In the genomic region with DNA sequence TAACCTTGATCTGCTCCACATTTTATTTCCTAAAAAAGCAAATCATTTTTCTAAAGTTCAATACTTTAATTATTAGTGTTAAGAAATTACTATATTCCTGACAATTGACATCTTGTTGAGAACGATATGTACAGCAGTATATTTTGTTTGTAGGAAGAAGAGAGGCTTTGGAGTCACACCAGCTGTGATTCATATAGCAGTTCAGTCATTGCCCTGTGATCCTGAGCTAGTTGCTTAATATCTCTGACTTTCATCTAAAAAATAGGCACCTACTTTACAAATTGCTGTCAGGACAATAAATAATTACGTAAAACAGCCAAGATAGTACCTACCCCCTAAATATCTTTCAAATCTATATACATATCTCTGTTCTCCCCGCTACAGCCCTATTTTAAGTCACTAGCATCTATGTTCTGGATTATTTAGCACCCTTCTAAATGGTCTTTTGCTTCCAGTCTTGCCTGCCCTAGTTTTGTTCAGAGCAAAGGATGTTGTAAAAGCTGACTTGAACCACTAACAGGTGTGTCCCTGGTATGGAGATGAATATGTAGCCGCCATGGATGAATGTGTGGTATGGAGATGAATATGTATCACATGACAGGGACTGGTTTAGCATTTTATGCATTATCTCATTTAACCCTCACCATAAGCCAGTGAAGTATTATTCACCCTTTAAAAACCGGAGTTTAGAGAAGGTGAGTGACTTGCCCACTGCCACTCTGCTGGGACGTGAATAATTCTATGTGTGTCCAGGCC, we compare ENCODE assay signal across 19 cellular contexts. TPM values are rescaled to one million over a fixed set of nuclear protein-coding genes. Genes with fewer than 3 reads are reported as not detected.
A peak's percentile ranks its signal among the peaks of the same experiment; 100 is the strongest.
DNase-seq lines count a peak whose midpoint lies in the region; ATAC-seq and TF ChIP-seq lines count a peak whose summit lies in the region.
"Had no signal": no experiment of that assay in that cellular context is flagged by ENCODE, and none has a peak within 500 bp of the region (broad histone marks: within the 10 kb centered on the region; RNA-seq: fewer than 3 reads in every experiment).

No MANE protein-coding gene starts in this region.

- H3K4me3 ChIP-seq in fibroblast of mammary gland (ENCODE audit: control insufficient read depth, low read depth, low read length) = no peak overlapping the region
- H3K4me3 ChIP-seq: K562 had no signal

- H3K4me3 Mint-ChIP-seq in activated CD4-positive, alpha-beta T cell treated with anti-CD3 and anti-CD28 coated beads for 36 hours = no peak overlapping the region
- no peak overlapping the region for H3K4me3 Mint-ChIP-seq in stimulated activated effector memory CD8-positive, alpha-beta T cell treated with anti-CD3 and anti-CD28 coated beads, Interleukin-12 subunit alpha, Interleukin-12 subunit beta, amount 100 ng/mL, for 72 hours
- H3K4me3 Mint-ChIP-seq in mesothelial cell of epicardium = no peak overlapping the region
- H3K4me3 Mint-ChIP-seq: B cell had no signal

- peak; percentile 30 for ATAC-seq in activated CD4-positive, alpha-beta T cell treated with anti-CD3 and anti-CD28 coated beads for 36 hours
- ATAC-seq in stimulated activated effector memory CD8-positive, alpha-beta T cell treated with anti-CD3 and anti-CD28 coated beads, Interleukin-12 subunit alpha, Interleukin-12 subunit beta, amount 100 ng/mL, for 72 hours = peak; percentile 67
- ATAC-seq: HCT116, K562 had no signal

- intact Hi-C loops in activated CD4-positive, alpha-beta T cell treated with anti-CD3 and anti-CD28 coated beads for 36 hours (cut with DNase I, micrococcal nuclease) = no loop called here

- in situ Hi-C loops in GM13977 (cut with MboI; ENCODE audit: low pct_unique_long_range_greater_than_20kb, low sequenced_read_pairs, unreplicated experiment) = no loop called here

- TF ChIP-seq CTCF in fibroblast of mammary gland (conservative IDR thresholded peaks at IDR 0.05; ENCODE audit: control insufficient read depth, insufficient read depth, low read depth, low read length) = no peak
- no peak for TF ChIP-seq CTCF in mesothelial cell of epicardium (IDR thresholded peaks at IDR 0.05; ENCODE audit: unreplicated experiment)
- TF ChIP-seq CTCF in GM13977 (IDR thresholded peaks at IDR 0.05; ENCODE audit: extremely low read depth, insufficient read depth, missing control alignments) = no peak

- POLR2A ChIA-PET in activated CD4-positive, alpha-beta T cell treated with anti-CD3 and anti-CD28 coated beads for 36 hours (lab: Charles Lee) = no interaction called here

- H3K27ac Mint-ChIP-seq in activated CD4-positive, alpha-beta T cell treated with anti-CD3 and anti-CD28 coated beads for 36 hours = no peak overlapping the region
- H3K27ac Mint-ChIP-seq in stimulated activated effector memory CD8-positive, alpha-beta T cell treated with anti-CD3 and anti-CD28 coated beads, Interleukin-12 subunit alpha, Interleukin-12 subunit beta, amount 100 ng/mL, for 72 hours = no peak overlapping the region
- H3K27ac Mint-ChIP-seq in mesothelial cell of epicardium = no peak overlapping the region
- H3K27ac Mint-ChIP-seq: B cell had no signal

- no peaks in the 10 kb centered on the region for H3K36me3 Mint-ChIP-seq in activated CD4-positive, alpha-beta T cell treated with anti-CD3 and anti-CD28 coated beads for 36 hours (ENCODE audit: low read depth)
- H3K36me3 Mint-ChIP-seq in stimulated activated effector memory CD8-positive, alpha-beta T cell treated with anti-CD3 and anti-CD28 coated beads, Interleukin-12 subunit alpha, Interleukin-12 subunit beta, amount 100 ng/mL, for 72 hours = no peaks in the 10 kb centered on the region
- no peaks in the 10 kb centered on the region for H3K36me3 Mint-ChIP-seq in mesothelial cell of epicardium

- H3K27me3 Mint-ChIP-seq in activated CD4-positive, alpha-beta T cell treated with anti-CD3 and anti-CD28 coated beads for 36 hours = peaks cover 6% of the 10 kb centered on the region
- H3K27me3 Mint-ChIP-seq in mesothelial cell of epicardium (ENCODE audit: low read depth) = peaks cover 31% of the 10 kb centered on the region

- CTCF ChIA-PET in activated CD4-positive, alpha-beta T cell treated with anti-CD3 and anti-CD28 coated beads for 36 hours (lab: Charles Lee) = interaction anchor here (0.6 kb wide), 2 partner anchors 167 to 207 kb away, joined by 3 to 4 read pairs; no protein-coding TSS in a partner anchor

- no peak for DNase-seq in activated CD4-positive, alpha-beta T cell treated with anti-CD3 and anti-CD28 coated beads for 36 hours
- no peak for DNase-seq in activated CD4-positive, alpha-beta T cell treated with anti-CD3 and anti-CD28 coated beads for 1 hour
- DNase-seq in amniotic epithelial cell (ENCODE audit: low read depth) (peak; percentile 61), fibroblast of mammary gland (ENCODE audit: low read depth) (peak; percentile 66), mesothelial cell of epicardium (ENCODE audit: low spot score in 2 of 2, unreplicated experiment in 2 of 2) (no peak), GM13977 (ENCODE audit: low spot score) (no peak), retina (no peak)
- no peak for DNase-seq in stimulated activated effector memory CD8-positive, alpha-beta T cell treated with anti-CD3 and anti-CD28 coated beads, Interleukin-12 subunit alpha, Interleukin-12 subunit beta, amount 100 ng/mL, for 72 hours (ENCODE audit: low spot score in 2 of 2)
- DNase-seq: 8988T, DMS79 treated with DMSO at 0.1 percent for 48 hours, NCI-H1417, NCI-H187, NCI-H2107, NCI-H510A treated with DMSO at 0.1 percent for 48 hours, RPMI8226, SHP77 treated with DMSO at 0.1 percent for 48 hours had no signal

- H3K4me1 Mint-ChIP-seq in activated CD4-positive, alpha-beta T cell treated with anti-CD3 and anti-CD28 coated beads for 36 hours = no peaks in the 10 kb centered on the region
- no peaks in the 10 kb centered on the region for H3K4me1 Mint-ChIP-seq in stimulated activated effector memory CD8-positive, alpha-beta T cell treated with anti-CD3 and anti-CD28 coated beads, Interleukin-12 subunit alpha, Interleukin-12 subunit beta, amount 100 ng/mL, for 72 hours
- H3K4me1 Mint-ChIP-seq in mesothelial cell of epicardium = no peaks in the 10 kb centered on the region
- H3K4me1 Mint-ChIP-seq: B cell had no signal

- H3K9me3 Mint-ChIP-seq in activated CD4-positive, alpha-beta T cell treated with anti-CD3 and anti-CD28 coated beads for 36 hours (ENCODE audit: low read depth) = no peaks in the 10 kb centered on the region
- H3K9me3 Mint-ChIP-seq in stimulated activated effector memory CD8-positive, alpha-beta T cell treated with anti-CD3 and anti-CD28 coated beads, Interleukin-12 subunit alpha, Interleukin-12 subunit beta, amount 100 ng/mL, for 72 hours = no peaks in the 10 kb centered on the region
- H3K9me3 Mint-ChIP-seq in mesothelial cell of epicardium = no peaks in the 10 kb centered on the region

RNA-seq across cellular contexts. Expression of a gene that starts 42.2 kb away (rescaled TPM):
- 10 to 100 TPM; 72.3 to 78.3 TPM for total RNA-seq in activated CD4-positive, alpha-beta T cell treated with anti-CD3 and anti-CD28 coated beads for 36 hours
- 84.2 to 86.0 TPM (median 85.4 TPM) in 3 replicates for total RNA-seq in mesothelial cell of epicardium

Comparison
In these comparisons a context has a peak if more than half of its experiments do, and no peak if none do; other contexts are left out.
1. DNase-seq: peak in amniotic epithelial cell (single experiment) and fibroblast of mammary gland (single experiment); none in activated CD4-positive, alpha-beta T cell treated with anti-CD3 and anti-CD28 coated beads for 36 hours (single experiment), activated CD4-positive, alpha-beta T cell treated with anti-CD3 and anti-CD28 coated beads for 1 hour (single experiment), stimulated activated effector memory CD8-positive, alpha-beta T cell treated with anti-CD3 and anti-CD28 coated beads, Interleukin-12 subunit alpha, Interleukin-12 subunit beta, amount 100 ng/mL, for 72 hours (0 of 2), mesothelial cell of epicardium (0 of 2), GM13977 (single experiment) and retina (single experiment).